ENCODE assay signal across 7 cellular contexts in the genomic region with DNA sequence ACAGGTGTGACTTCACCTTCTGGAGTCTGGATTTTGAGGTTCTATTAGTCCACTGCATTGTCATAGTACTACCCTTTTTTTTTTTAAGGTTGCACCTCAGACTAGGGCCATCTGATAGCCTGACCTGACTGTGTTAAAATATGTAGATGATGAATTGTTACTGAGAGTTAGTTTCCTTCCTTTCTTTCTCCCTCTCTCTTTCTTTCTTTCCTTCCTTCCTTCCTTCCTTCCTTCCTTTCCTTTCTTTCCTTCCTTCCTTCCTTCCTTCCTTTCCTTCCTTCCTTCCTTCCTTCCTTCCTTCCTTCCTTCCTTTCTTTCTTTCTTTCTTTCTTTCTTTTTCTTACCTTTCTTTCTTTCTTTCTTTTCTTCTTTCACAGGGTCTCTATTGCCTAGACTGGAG.
DNase-seq lines count a peak whose midpoint lies in the region; ATAC-seq and TF ChIP-seq lines count a peak whose summit lies in the region.
"Not testable (repeated sequence)": the region's sequence is repeated elsewhere in the genome, so short reads cannot be mapped to it uniquely, and the experiment has no call there.

No MANE protein-coding gene starts in this region.

- H3K4me1 ChIP-seq in BLaER1 (peaks cover 52% of the 10 kb centered on the region), osteoblast (ENCODE audit: insufficient read depth, low read length) (peaks cover 15% of the 10 kb centered on the region)

- not testable (repeated sequence) for H3K27me3 ChIP-seq in BLaER1; osteoblast (ENCODE audit: insufficient read depth, low read length)

- not testable (repeated sequence) for TF ChIP-seq CTCF in HFFc6 (IDR thresholded peaks at IDR 0.05); osteoblast (IDR thresholded peaks at IDR 0.05; ENCODE audit: extremely low read depth, low read depth, low read length)

- not testable (repeated sequence) for H2AFZ ChIP-seq in osteoblast (ENCODE audit: low read length)

- not testable (repeated sequence) for H3K4me3 ChIP-seq in BLaER1; SK-N-MC; osteoblast (ENCODE audit: insufficient read depth, low read length)

- H3K4me2 ChIP-seq in BLaER1: 0 out of 2 replicates have a peak overlapping the region, but pooled peaks have one; percentile 12
- not testable (repeated sequence) for H3K4me2 ChIP-seq in osteoblast (ENCODE audit: insufficient read depth, low read length)

- intact Hi-C loops in activated T-helper 1 cell treated with anti-CD3 and anti-CD28 coated beads, Interleukin-12 subunit alpha, Interleukin-12 subunit beta, Interleukin-2, Interleukin-4 antibody, amounts not matched to agents 30 ng/mL and 10 ng/mL and 1 ng/mL, durations not matched to agents 14 hours and 24 hours and 36 hours (cut with micrococcal nuclease): not testable (repeated sequence)

- H3K4me1 Mint-ChIP-seq in HFFc6 (ENCODE audit: low read depth): peaks cover 54% of the 10 kb centered on the region
- H3K4me1 Mint-ChIP-seq in activated T-helper 1 cell treated with anti-CD3 and anti-CD28 coated beads, Interleukin-12 subunit alpha, Interleukin-12 subunit beta, Interleukin-2, Interleukin-4 antibody, amounts not matched to agents 30 ng/mL and 10 ng/mL and 1 ng/mL, durations not matched to agents 14 hours and 24 hours and 36 hours (ENCODE audit: low read depth): peaks cover 58% of the 10 kb centered on the region
- H3K4me1 Mint-ChIP-seq in central memory CD8-positive, alpha-beta T cell: peaks cover 22% of the 10 kb centered on the region
- peaks cover 18% of the 10 kb centered on the region for H3K4me1 Mint-ChIP-seq in stimulated activated naive CD8-positive, alpha-beta T cell treated with anti-CD3 and anti-CD28 coated beads, Interleukin-15, amount 100 ng/mL, for 72 hours

- not testable (repeated sequence) for H3K27ac ChIP-seq in BLaER1; osteoblast (ENCODE audit: low read depth, low read length)
- H3K27ac ChIP-seq in SK-N-MC: peak overlapping the region; percentile 51; the same call in 1 of the 2 replicates

- H3K79me2 ChIP-seq in osteoblast (ENCODE audit: insufficient read depth, low read length): peaks cover 71% of the 10 kb centered on the region

- H3K4me3 Mint-ChIP-seq in HFFc6; activated T-helper 1 cell treated with anti-CD3 and anti-CD28 coated beads, Interleukin-12 subunit alpha, Interleukin-12 subunit beta, Interleukin-2, Interleukin-4 antibody, amounts not matched to agents 30 ng/mL and 10 ng/mL and 1 ng/mL, durations not matched to agents 14 hours and 24 hours and 36 hours; central memory CD8-positive, alpha-beta T cell; stimulated activated naive CD8-positive, alpha-beta T cell treated with anti-CD3 and anti-CD28 coated beads, Interleukin-15, amount 100 ng/mL, for 72 hours: not testable (repeated sequence)

- not testable (repeated sequence) for H3K36me3 Mint-ChIP-seq in HFFc6 (ENCODE audit: low read depth); central memory CD8-positive, alpha-beta T cell (ENCODE audit: insufficient read depth)
- H3K36me3 Mint-ChIP-seq in activated T-helper 1 cell treated with anti-CD3 and anti-CD28 coated beads, Interleukin-12 subunit alpha, Interleukin-12 subunit beta, Interleukin-2, Interleukin-4 antibody, amounts not matched to agents 30 ng/mL and 10 ng/mL and 1 ng/mL, durations not matched to agents 14 hours and 24 hours and 36 hours (ENCODE audit: low read depth): peaks cover 38% of the 10 kb centered on the region

- H4K20me1 ChIP-seq in BLaER1: peaks cover 61% of the 10 kb centered on the region
- peaks cover 18% of the 10 kb centered on the region for H4K20me1 ChIP-seq in osteoblast (ENCODE audit: insufficient read depth, low read length)

- not testable (repeated sequence) for ATAC-seq in central memory CD8-positive, alpha-beta T cell (replicated peaks; ENCODE audit: extremely low read depth, poor library complexity, severe bottlenecking); stimulated activated naive CD8-positive, alpha-beta T cell treated with anti-CD3 and anti-CD28 coated beads, Interleukin-15, amount 100 ng/mL, for 72 hours

- H3K9ac ChIP-seq in BLaER1; SK-N-MC (ENCODE audit: insufficient read length): not testable (repeated sequence)

- H3K27me3 Mint-ChIP-seq in HFFc6 (ENCODE audit: insufficient read depth); activated T-helper 1 cell treated with anti-CD3 and anti-CD28 coated beads, Interleukin-12 subunit alpha, Interleukin-12 subunit beta, Interleukin-2, Interleukin-4 antibody, amounts not matched to agents 30 ng/mL and 10 ng/mL and 1 ng/mL, durations not matched to agents 14 hours and 24 hours and 36 hours (ENCODE audit: insufficient read depth); central memory CD8-positive, alpha-beta T cell; stimulated activated naive CD8-positive, alpha-beta T cell treated with anti-CD3 and anti-CD28 coated beads, Interleukin-15, amount 100 ng/mL, for 72 hours: not testable (repeated sequence)

- H3K9me3 Mint-ChIP-seq in HFFc6; activated T-helper 1 cell treated with anti-CD3 and anti-CD28 coated beads, Interleukin-12 subunit alpha, Interleukin-12 subunit beta, Interleukin-2, Interleukin-4 antibody, amounts not matched to agents 30 ng/mL and 10 ng/mL and 1 ng/mL, durations not matched to agents 14 hours and 24 hours and 36 hours; central memory CD8-positive, alpha-beta T cell; stimulated activated naive CD8-positive, alpha-beta T cell treated with anti-CD3 and anti-CD28 coated beads, Interleukin-15, amount 100 ng/mL, for 72 hours: not testable (repeated sequence)

- H3K27ac Mint-ChIP-seq in HFFc6: peak overlapping the region; percentile 27; the same call in 1 of the 2 replicates
- peak overlapping the region; percentile 16 for H3K27ac Mint-ChIP-seq in activated T-helper 1 cell treated with anti-CD3 and anti-CD28 coated beads, Interleukin-12 subunit alpha, Interleukin-12 subunit beta, Interleukin-2, Interleukin-4 antibody, amounts not matched to agents 30 ng/mL and 10 ng/mL and 1 ng/mL, durations not matched to agents 14 hours and 24 hours and 36 hours
- peak overlapping the region; percentile 71 for H3K27ac Mint-ChIP-seq in central memory CD8-positive, alpha-beta T cell (ENCODE audit: low read depth)
- peak overlapping the region; percentile 8 to 86 for H3K27ac Mint-ChIP-seq in stimulated activated naive CD8-positive, alpha-beta T cell treated with anti-CD3 and anti-CD28 coated beads, Interleukin-15, amount 100 ng/mL, for 72 hours

- not testable (repeated sequence) for DNase-seq in HFFc6; SK-N-MC (ENCODE audit: low read depth, low spot score); activated T-helper 1 cell treated with anti-CD3 and anti-CD28 coated beads, Interleukin-12 subunit alpha, Interleukin-12 subunit beta, Interleukin-2, Interleukin-4 antibody, amounts not matched to agents 30 ng/mL and 10 ng/mL and 1 ng/mL, durations not matched to agents 14 hours and 24 hours and 36 hours (ENCODE audit: low spot score); central memory CD8-positive, alpha-beta T cell (ENCODE audit: low spot score in 2 of 2); stimulated activated naive CD8-positive, alpha-beta T cell treated with anti-CD3 and anti-CD28 coated beads, Interleukin-15, amount 100 ng/mL, for 72 hours
- DNase-seq in osteoblast (ENCODE audit: insufficient read length, low spot score, missing footprints): peak; percentile 35

- H3K9me3 ChIP-seq in BLaER1; SK-N-MC (ENCODE audit: low read depth, low read length); osteoblast (ENCODE audit: low read depth, low read length): not testable (repeated sequence)

- H3K36me3 ChIP-seq in BLaER1; SK-N-MC (ENCODE audit: insufficient read depth, low read length); osteoblast (ENCODE audit: insufficient read depth, low read length): not testable (repeated sequence)

Comparison
In these comparisons a context has a peak if more than half of its experiments do, and no peak if none do; other contexts are left out.
1. H3K27ac Mint-ChIP-seq: peak in every context shown above with its lines; median percentile 71 in central memory CD8-positive, alpha-beta T cell; 47 in stimulated activated naive CD8-positive, alpha-beta T cell treated with anti-CD3 and anti-CD28 coated beads, Interleukin-15, amount 100 ng/mL, for 72 hours; 27 in HFFc6; 16 in activated T-helper 1 cell treated with anti-CD3 and anti-CD28 coated beads, Interleukin-12 subunit alpha, Interleukin-12 subunit beta, Interleukin-2, Interleukin-4 antibody, amounts not matched to agents 30 ng/mL and 10 ng/mL and 1 ng/mL, durations not matched to agents 14 hours and 24 hours and 36 hours.